Comparison of ENCODE assay signal across 18 cellular contexts in genomic region chr9:93319301-93319991, GRCh38.
DNase-seq lines count a peak whose midpoint lies in the region; ATAC-seq, FAIRE-seq and TF ChIP-seq lines count a peak whose summit lies in the region.
"Had no signal": no experiment of that assay in that cellular context is flagged by ENCODE, and none has a peak within 500 bp of the region (broad histone marks: within the 10 kb centered on the region; RNA-seq: fewer than 3 reads in every experiment).

No MANE protein-coding gene starts in this region.

- in situ Hi-C loops in HepG2 (cut with HindIII; ENCODE audit: extremely low pct_ligation_motif_present, low pct_unique_long_range_greater_than_20kb): no loop called here

- H3K9ac ChIP-seq in HepG2 (ENCODE audit: insufficient read depth, low read depth, low read length): no peak overlapping the region
- H3K9ac ChIP-seq: KMS-11 had no signal

- H3K27me3 Mint-ChIP-seq in stimulated activated memory B cell treated with anti-CD40 and anti-IgM and Interleukin-4, amounts not matched to agents 10 μg/mL and 1 μg/mL and 100 μg/mL, for 72 hours: peaks cover 88% of the 10 kb centered on the region

- no peak overlapping the region for H2AFZ ChIP-seq in HepG2 (ENCODE audit: low read length)

- no peaks in the 10 kb centered on the region for H3K4me1 Mint-ChIP-seq in stimulated activated memory B cell treated with anti-CD40 and anti-IgM and Interleukin-4, amounts not matched to agents 10 μg/mL and 1 μg/mL and 100 μg/mL, for 72 hours
- H3K4me1 Mint-ChIP-seq: CD14-positive monocyte had no signal

- BruUV-seq in HepG2 (replicated peaks; lab: Mats Ljungman, UMichigan): no TSS peak

- no peak for TF ChIP-seq CTCF in HepG2 (CRISPR knock-in tag; IDR thresholded peaks at IDR 0.05)
- no peak for TF ChIP-seq CTCF in thyroid gland (IDR thresholded peaks at IDR 0.05)

- 100% methylated on average over 1 of the region's 13 CpGs for WGBS in HepG2 (ENCODE audit: low lambda C conversion rate)
- 70 to 84% methylated on average over 2 to 7 of the region's 13 CpGs for WGBS in thyroid gland, 2 donors

- H3K27me3 ChIP-seq in H7 (ENCODE audit: control insufficient read depth, insufficient read depth, low read length) (no peaks in the 10 kb centered on the region), HepG2 (ENCODE audit: control insufficient read depth in 1 of 2, insufficient read depth in 2 of 2, low read length in 2 of 2) (no peaks in the 10 kb centered on the region), thyroid gland (no peaks in the 10 kb centered on the region)
- H3K27me3 ChIP-seq: Peyer's patch had no signal

- no peak for TF ChIP-seq POLR2A in HepG2 (IDR thresholded peaks at IDR 0.05; ENCODE audit: insufficient read depth in 1 of 2, low read depth in 2 of 2, low read length in 2 of 2)
- TF ChIP-seq POLR2A in thyroid gland (IDR thresholded peaks at IDR 0.05): no peak

- H3K4me1 ChIP-seq in HepG2 (ENCODE audit: insufficient read depth, low read length): peaks cover 32% of the 10 kb centered on the region
- H3K4me1 ChIP-seq in thyroid gland: peaks cover 13 to 14% of the 10 kb centered on the region in 2 donors
- H3K4me1 ChIP-seq: HAP-1, Peyer's patch had no signal

- H3K36me3 ChIP-seq in H7 (replicated peaks; ENCODE audit: control insufficient read depth, insufficient read depth, low read length): no peaks in the 10 kb centered on the region; the same call in 1 of the 2 replicates
- peaks cover 0 to 2% of the 10 kb centered on the region in 2 experiments; a peak in 3 of 5 replicates for H3K36me3 ChIP-seq in HepG2 (replicated peaks in 1 of 2; ENCODE audit: control insufficient read depth in 1 of 2, insufficient read depth in 2 of 2, low read length in 2 of 2)
- H3K36me3 ChIP-seq in thyroid gland: no peaks in the 10 kb centered on the region

- TF ChIP-seq EP300 in HepG2 (IDR thresholded peaks at IDR 0.05; ENCODE audit: low read depth in 2 of 2, low read length in 2 of 2) (no peak), HepG2 (CRISPR knock-in tag; IDR thresholded peaks at IDR 0.05; ENCODE audit: borderline replicate concordance) (no peak)

- H3K9me3 ChIP-seq in HepG2 (ENCODE audit: low read length) (no peaks in the 10 kb centered on the region), thyroid gland (no peaks in the 10 kb centered on the region)
- H3K9me3 ChIP-seq: HAP-1, Peyer's patch had no signal

- POLR2A ChIA-PET in HepG2 (lab: Yijun Ruan, JAX): no interaction called here

- ATAC-seq in Right ventricle myocardium superior (ENCODE audit: poor library complexity) (no peak), left ventricle myocardium superior (no peak), HepG2 (no peak)
- ATAC-seq in stimulated activated memory B cell treated with anti-CD40 and anti-IgM and Interleukin-4, amounts not matched to agents 10 μg/mL and 1 μg/mL and 100 μg/mL, for 72 hours: no peak

- no peak overlapping the region for H3K27ac Mint-ChIP-seq in stimulated activated memory B cell treated with anti-CD40 and anti-IgM and Interleukin-4, amounts not matched to agents 10 μg/mL and 1 μg/mL and 100 μg/mL, for 72 hours
- H3K27ac Mint-ChIP-seq: CD14-positive monocyte had no signal

- CTCF ChIA-PET in HepG2 (lab: Yijun Ruan, JAX; ENCODE audit: low intra/inter-chr PET ratio, low total read pairs): no interaction called here

- TF ChIP-seq RAD21 in HepG2 (CRISPR knock-in tag; IDR thresholded peaks at IDR 0.05): no peak

- H3K36me3 Mint-ChIP-seq in stimulated activated memory B cell treated with anti-CD40 and anti-IgM and Interleukin-4, amounts not matched to agents 10 μg/mL and 1 μg/mL and 100 μg/mL, for 72 hours: no peaks in the 10 kb centered on the region
- H3K36me3 Mint-ChIP-seq: CD14-positive monocyte had no signal

- no peak overlapping the region for H3K4me3 ChIP-seq in H7 (ENCODE audit: insufficient read depth, low read depth, low read length)
- H3K4me3 ChIP-seq in HepG2 (replicated peaks in 1 of 3; ENCODE audit: insufficient read depth in 1 of 3, low read depth in 2 of 3, low read length in 3 of 3): no peak overlapping the region
- H3K4me3 ChIP-seq in thyroid gland (replicated peaks in 1 of 3): no peak overlapping the region
- H3K4me3 ChIP-seq: HAP-1, Peyer's patch had no signal

- FAIRE-seq in HepG2 (lab: Jason Lieb, UNC): no peak
- FAIRE-seq: G401.6 had no signal

- H3K27ac ChIP-seq in HepG2 (ENCODE audit: extremely low read length, insufficient read depth, low read length): no peak overlapping the region
- H3K27ac ChIP-seq in thyroid gland: no peak overlapping the region
- H3K27ac ChIP-seq: KMS-11, Peyer's patch had no signal

- H3K4me3 Mint-ChIP-seq in stimulated activated memory B cell treated with anti-CD40 and anti-IgM and Interleukin-4, amounts not matched to agents 10 μg/mL and 1 μg/mL and 100 μg/mL, for 72 hours: no peak overlapping the region

- intact Hi-C loops in Right ventricle myocardium superior (cut with DNase I): no loop called here
- intact Hi-C loops in left ventricle myocardium superior (cut with micrococcal nuclease): no loop called here
- intact Hi-C loops in HepG2 (cut with micrococcal nuclease; ENCODE audit: unreplicated experiment): no loop called here
- intact Hi-C loops in thyroid gland (cut with DNase I): no loop called here

- peak; percentile 34 for DNase-seq in Right ventricle myocardium superior
- DNase-seq in left ventricle myocardium superior: no peak
- peak; percentile 40 for DNase-seq in H7
- no peak for DNase-seq in HepG2 (ENCODE audit: low spot score)
- peak; percentile 45 to 59 for DNase-seq in thyroid gland
- no peak for DNase-seq in NCI-H2107 treated with DMSO at 0.1 percent for 48 hours (lab: John Stamatoyannopoulos, UW; ENCODE audit: unreplicated experiment)
- DNase-seq in RPMI8226: no peak
- DNase-seq: ACHN, NCI-H1436, NCI-H1930, NCI-H345, NCI-H526, Peyer's patch had no signal

- no peaks in the 10 kb centered on the region for H3K79me2 ChIP-seq in HepG2 (ENCODE audit: insufficient read depth, low read length)

- H3K4me2 ChIP-seq in HepG2 (ENCODE audit: low read depth, low read length): no peak overlapping the region
- H3K4me2 ChIP-seq: KMS-11 had no signal

- no peaks in the 10 kb centered on the region for H3K9me3 Mint-ChIP-seq in stimulated activated memory B cell treated with anti-CD40 and anti-IgM and Interleukin-4, amounts not matched to agents 10 μg/mL and 1 μg/mL and 100 μg/mL, for 72 hours
- H3K9me3 Mint-ChIP-seq: CD14-positive monocyte had no signal

- H4K20me1 ChIP-seq in HepG2 (ENCODE audit: insufficient read depth, low read length): no peaks in the 10 kb centered on the region

TF ChIP-seq in HepG2, 621 proteins besides CTCF, POLR2A, EP300 and RAD21:
- TF ChIP-seq AGO2 (optimal IDR thresholded peaks at IDR 0.05; ENCODE audit: low read depth, low read length) (peak; percentile 58), LCORL (IDR thresholded peaks at IDR 0.05) (no peak), LCORL (CRISPR knock-in tag; IDR thresholded peaks at IDR 0.05) (no peak), ZNF224 (CRISPR knock-in tag; IDR thresholded peaks at IDR 0.05) (no peak), HOXA9 (CRISPR knock-in tag; IDR thresholded peaks at IDR 0.05; ENCODE audit: borderline replicate concordance) (no peak), SMYD3 (CRISPR knock-in tag; IDR thresholded peaks at IDR 0.05) (no peak), SNRNP70 (IDR thresholded peaks at IDR 0.05; ENCODE audit: low read depth, low read length) (no peak)
- TF ChIP-seq, protein P1, sequence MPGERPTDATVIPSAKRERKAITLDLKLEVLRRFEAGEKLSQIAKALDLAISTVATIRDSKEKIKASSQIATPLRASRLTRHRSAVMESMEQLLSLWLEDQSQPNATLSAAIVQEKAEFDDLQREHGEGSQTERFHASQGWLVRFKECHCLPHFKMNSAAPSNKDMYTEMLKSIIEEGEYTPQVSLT (CRISPR knock-in tag; IDR thresholded peaks at IDR 0.05; ENCODE audit: borderline replicate concordance, low read depth): no peak
- TF ChIP-seq, protein P2, sequence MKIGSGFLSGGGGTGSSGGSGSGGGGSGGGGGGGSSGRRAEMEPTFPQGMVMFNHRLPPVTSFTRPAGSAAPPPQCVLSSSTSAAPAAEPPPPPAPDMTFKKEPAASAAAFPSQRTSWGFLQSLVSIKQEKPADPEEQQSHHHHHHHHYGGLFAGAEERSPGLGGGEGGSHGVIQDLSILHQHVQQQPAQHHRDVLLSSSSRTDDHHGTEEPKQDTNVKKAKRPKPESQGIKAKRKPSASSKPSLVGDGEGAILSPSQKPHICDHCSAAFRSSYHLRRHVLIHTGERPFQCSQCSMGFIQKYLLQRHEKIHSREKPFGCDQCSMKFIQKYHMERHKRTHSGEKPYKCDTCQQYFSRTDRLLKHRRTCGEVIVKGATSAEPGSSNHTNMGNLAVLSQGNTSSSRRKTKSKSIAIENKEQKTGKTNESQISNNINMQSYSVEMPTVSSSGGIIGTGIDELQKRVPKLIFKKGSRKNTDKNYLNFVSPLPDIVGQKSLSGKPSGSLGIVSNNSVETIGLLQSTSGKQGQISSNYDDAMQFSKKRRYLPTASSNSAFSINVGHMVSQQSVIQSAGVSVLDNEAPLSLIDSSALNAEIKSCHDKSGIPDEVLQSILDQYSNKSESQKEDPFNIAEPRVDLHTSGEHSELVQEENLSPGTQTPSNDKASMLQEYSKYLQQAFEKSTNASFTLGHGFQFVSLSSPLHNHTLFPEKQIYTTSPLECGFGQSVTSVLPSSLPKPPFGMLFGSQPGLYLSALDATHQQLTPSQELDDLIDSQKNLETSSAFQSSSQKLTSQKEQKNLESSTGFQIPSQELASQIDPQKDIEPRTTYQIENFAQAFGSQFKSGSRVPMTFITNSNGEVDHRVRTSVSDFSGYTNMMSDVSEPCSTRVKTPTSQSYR (CRISPR knock-in tag; IDR thresholded peaks at IDR 0.05; ENCODE audit: borderline replicate concordance): no peak

Comparison
In these comparisons a context has a peak if more than half of its experiments do, and no peak if none do; other contexts are left out.
1. DNase-seq: peak in Right ventricle myocardium superior (single experiment), H7 (single experiment) and thyroid gland (2 of 2); none in left ventricle myocardium superior (single experiment), HepG2 (single experiment), NCI-H2107 treated with DMSO at 0.1 percent for 48 hours (single experiment) and RPMI8226 (single experiment).